3 cellular contexts compared by ENCODE assay signal in genomic region chr5:77920350-77921046, GRCh38.
TF ChIP-seq lines count a peak whose summit lies in the region.

No MANE protein-coding gene starts in this region.

TF ChIP-seq in SK-N-SH, 30 proteins besides CTCF, POLR2A, EP300 and RAD21:
- TF ChIP-seq REST (IDR thresholded peaks at IDR 0.05; ENCODE audit: low read depth, low read length) (peak; percentile 78; the same call in 1 of the 2 replicates), FOSL2 (IDR thresholded peaks at IDR 0.05; ENCODE audit: borderline replicate concordance, low read depth) (no peak)

TF ChIP-seq in SK-N-SH treated with all-trans-retinoic acid at 6 μM for 48 hours, 23 proteins besides CTCF, POLR2A, EP300 and RAD21 (continued from another document):
- TF ChIP-seq, protein P1, sequence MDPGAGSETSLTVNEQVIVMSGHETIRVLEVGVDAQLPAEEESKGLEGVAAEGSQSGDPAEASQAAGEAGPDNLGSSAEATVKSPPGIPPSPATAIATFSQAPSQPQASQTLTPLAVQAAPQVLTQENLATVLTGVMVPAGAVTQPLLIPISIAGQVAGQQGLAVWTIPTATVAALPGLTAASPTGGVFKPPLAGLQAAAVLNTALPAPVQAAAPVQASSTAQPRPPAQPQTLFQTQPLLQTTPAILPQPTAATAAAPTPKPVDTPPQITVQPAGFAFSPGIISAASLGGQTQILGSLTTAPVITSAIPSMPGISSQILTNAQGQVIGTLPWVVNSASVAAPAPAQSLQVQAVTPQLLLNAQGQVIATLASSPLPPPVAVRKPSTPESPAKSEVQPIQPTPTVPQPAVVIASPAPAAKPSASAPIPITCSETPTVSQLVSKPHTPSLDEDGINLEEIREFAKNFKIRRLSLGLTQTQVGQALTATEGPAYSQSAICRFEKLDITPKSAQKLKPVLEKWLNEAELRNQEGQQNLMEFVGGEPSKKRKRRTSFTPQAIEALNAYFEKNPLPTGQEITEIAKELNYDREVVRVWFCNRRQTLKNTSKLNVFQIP (CRISPR knock-in tag; IDR thresholded peaks at IDR 0.05; ENCODE audit: borderline replicate concordance, low read depth) = no peak
- TF ChIP-seq, protein P2, sequence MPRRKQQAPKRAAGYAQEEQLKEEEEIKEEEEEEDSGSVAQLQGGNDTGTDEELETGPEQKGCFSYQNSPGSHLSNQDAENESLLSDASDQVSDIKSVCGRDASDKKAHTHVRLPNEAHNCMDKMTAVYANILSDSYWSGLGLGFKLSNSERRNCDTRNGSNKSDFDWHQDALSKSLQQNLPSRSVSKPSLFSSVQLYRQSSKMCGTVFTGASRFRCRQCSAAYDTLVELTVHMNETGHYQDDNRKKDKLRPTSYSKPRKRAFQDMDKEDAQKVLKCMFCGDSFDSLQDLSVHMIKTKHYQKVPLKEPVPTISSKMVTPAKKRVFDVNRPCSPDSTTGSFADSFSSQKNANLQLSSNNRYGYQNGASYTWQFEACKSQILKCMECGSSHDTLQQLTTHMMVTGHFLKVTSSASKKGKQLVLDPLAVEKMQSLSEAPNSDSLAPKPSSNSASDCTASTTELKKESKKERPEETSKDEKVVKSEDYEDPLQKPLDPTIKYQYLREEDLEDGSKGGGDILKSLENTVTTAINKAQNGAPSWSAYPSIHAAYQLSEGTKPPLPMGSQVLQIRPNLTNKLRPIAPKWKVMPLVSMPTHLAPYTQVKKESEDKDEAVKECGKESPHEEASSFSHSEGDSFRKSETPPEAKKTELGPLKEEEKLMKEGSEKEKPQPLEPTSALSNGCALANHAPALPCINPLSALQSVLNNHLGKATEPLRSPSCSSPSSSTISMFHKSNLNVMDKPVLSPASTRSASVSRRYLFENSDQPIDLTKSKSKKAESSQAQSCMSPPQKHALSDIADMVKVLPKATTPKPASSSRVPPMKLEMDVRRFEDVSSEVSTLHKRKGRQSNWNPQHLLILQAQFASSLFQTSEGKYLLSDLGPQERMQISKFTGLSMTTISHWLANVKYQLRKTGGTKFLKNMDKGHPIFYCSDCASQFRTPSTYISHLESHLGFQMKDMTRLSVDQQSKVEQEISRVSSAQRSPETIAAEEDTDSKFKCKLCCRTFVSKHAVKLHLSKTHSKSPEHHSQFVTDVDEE (CRISPR knock-in tag; IDR thresholded peaks at IDR 0.05) = no peak
- TF ChIP-seq BACH2 (CRISPR knock-in tag; IDR thresholded peaks at IDR 0.05; ENCODE audit: borderline replicate concordance) = no peak
- TF ChIP-seq PPARA (CRISPR knock-in tag; IDR thresholded peaks at IDR 0.05; ENCODE audit: borderline replicate concordance) = no peak
- no peak for TF ChIP-seq ZFP30 (CRISPR knock-in tag; IDR thresholded peaks at IDR 0.05)
- no peak for TF ChIP-seq PATZ1 (CRISPR knock-in tag; IDR thresholded peaks at IDR 0.05; ENCODE audit: borderline replicate concordance)

TF ChIP-seq in GM12878, 131 proteins besides CTCF, POLR2A, EP300 and RAD21 (continued from another document):
- TF ChIP-seq BACH1 (IDR thresholded peaks at IDR 0.05; ENCODE audit: borderline replicate concordance) = no peak
- TF ChIP-seq CBFB (IDR thresholded peaks at IDR 0.05; ENCODE audit: low read depth) = no peak
- TF ChIP-seq, protein P3, sequence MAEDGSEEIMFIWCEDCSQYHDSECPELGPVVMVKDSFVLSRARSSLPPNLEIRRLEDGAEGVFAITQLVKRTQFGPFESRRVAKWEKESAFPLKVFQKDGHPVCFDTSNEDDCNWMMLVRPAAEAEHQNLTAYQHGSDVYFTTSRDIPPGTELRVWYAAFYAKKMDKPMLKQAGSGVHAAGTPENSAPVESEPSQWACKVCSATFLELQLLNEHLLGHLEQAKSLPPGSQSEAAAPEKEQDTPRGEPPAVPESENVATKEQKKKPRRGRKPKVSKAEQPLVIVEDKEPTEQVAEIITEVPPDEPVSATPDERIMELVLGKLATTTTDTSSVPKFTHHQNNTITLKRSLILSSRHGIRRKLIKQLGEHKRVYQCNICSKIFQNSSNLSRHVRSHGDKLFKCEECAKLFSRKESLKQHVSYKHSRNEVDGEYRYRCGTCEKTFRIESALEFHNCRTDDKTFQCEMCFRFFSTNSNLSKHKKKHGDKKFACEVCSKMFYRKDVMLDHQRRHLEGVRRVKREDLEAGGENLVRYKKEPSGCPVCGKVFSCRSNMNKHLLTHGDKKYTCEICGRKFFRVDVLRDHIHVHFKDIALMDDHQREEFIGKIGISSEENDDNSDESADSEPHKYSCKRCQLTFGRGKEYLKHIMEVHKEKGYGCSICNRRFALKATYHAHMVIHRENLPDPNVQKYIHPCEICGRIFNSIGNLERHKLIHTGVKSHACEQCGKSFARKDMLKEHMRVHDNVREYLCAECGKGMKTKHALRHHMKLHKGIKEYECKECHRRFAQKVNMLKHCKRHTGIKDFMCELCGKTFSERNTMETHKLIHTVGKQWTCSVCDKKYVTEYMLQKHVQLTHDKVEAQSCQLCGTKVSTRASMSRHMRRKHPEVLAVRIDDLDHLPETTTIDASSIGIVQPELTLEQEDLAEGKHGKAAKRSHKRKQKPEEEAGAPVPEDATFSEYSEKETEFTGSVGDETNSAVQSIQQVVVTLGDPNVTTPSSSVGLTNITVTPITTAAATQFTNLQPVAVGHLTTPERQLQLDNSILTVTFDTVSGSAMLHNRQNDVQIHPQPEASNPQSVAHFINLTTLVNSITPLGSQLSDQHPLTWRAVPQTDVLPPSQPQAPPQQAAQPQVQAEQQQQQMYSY (CRISPR knock-in tag; IDR thresholded peaks at IDR 0.05) = no peak
- peak; percentile 41; the same call in 1 of the 2 replicates for TF ChIP-seq SPI1 (IDR thresholded peaks at IDR 0.05; ENCODE audit: borderline replicate concordance, insufficient read depth, low read depth, low read length)
- TF ChIP-seq NFXL1 (IDR thresholded peaks at IDR 0.05; ENCODE audit: borderline replicate concordance) = no peak
- TF ChIP-seq SMC3 (IDR thresholded peaks at IDR 0.05; ENCODE audit: borderline replicate concordance, low read length) = no peak
- TF ChIP-seq FOS (IDR thresholded peaks at IDR 0.05; ENCODE audit: borderline replicate concordance, extremely low read depth, insufficient read length) = no peak
TF ChIP-seq in GM12878: peak in this region for 2.
